21 cellular contexts compared by ENCODE assay signal in the genomic region with DNA sequence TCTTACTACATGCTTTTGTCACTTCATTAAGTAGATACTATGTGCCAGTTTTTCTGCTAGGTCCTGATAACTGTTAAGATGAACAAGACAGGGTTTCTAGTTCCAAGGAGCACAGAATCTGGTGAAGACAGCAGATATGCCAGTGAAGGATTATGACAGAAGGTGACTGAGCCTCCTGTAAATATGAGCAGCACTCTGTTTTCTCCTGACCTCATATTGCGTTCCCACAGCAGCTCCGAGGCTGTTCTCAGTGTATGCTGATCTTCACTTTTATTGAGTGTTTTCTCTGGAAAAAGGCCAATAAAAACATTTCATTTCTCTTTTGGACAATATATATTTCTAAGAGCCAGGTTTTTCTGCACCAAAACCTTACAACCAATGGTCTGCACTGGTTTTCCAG. TPM values are rescaled to one million over a fixed set of nuclear protein-coding genes. Genes with fewer than 3 reads are reported as not detected.
DNase-seq lines count a peak whose midpoint lies in the region; ATAC-seq and TF ChIP-seq lines count a peak whose summit lies in the region.
"Had no signal": no experiment of that assay in that cellular context is flagged by ENCODE, and none has a peak within 500 bp of the region (broad histone marks: within the 10 kb centered on the region; RNA-seq: fewer than 3 reads in every experiment).

No MANE protein-coding gene starts in this region.

- H3K14ac ChIP-seq in mesenchymal stem cell (ENCODE audit: low read length in 2 of 2): no peak overlapping the region

- H3K27me3 ChIP-seq in mesenchymal stem cell (ENCODE audit: control insufficient read depth in 1 of 2, insufficient read depth in 1 of 2, low read length in 2 of 2) (no peaks in the 10 kb centered on the region), thyroid gland (no peaks in the 10 kb centered on the region)
- H3K27me3 ChIP-seq: Peyer's patch had no signal

- no peak overlapping the region for H3K18ac ChIP-seq in mesenchymal stem cell (ENCODE audit: low read depth in 1 of 2, low read length in 2 of 2)

- no peak overlapping the region for H2BK120ac ChIP-seq in mesenchymal stem cell (ENCODE audit: low read depth, low read length)

- no peak overlapping the region for H2AFZ ChIP-seq in mesenchymal stem cell (ENCODE audit: low read depth, low read length)
- H2AFZ ChIP-seq: GM23248 had no signal

- no peak overlapping the region for H2AK5ac ChIP-seq in mesenchymal stem cell (ENCODE audit: low read length, severe bottlenecking)

- H3K4me1 ChIP-seq in mesenchymal stem cell (ENCODE audit: control insufficient read depth, insufficient read depth, low read depth, low read length): peaks cover 2% of the 10 kb centered on the region
- H3K4me1 ChIP-seq in thyroid gland: no peaks in the 10 kb centered on the region
- H3K4me1 ChIP-seq: A549, Peyer's patch had no signal

- H3K27ac ChIP-seq in mesenchymal stem cell (ENCODE audit: low read length, poor library complexity, severe bottlenecking) (no peak overlapping the region), thyroid gland (no peak overlapping the region)
- H3K27ac ChIP-seq: A549, GM23248, Peyer's patch had no signal

- TF ChIP-seq CTCF in thyroid gland (IDR thresholded peaks at IDR 0.05): no peak

- no peak overlapping the region for H3K27ac Mint-ChIP-seq in naive thymus-derived CD8-positive, alpha-beta T cell

- no peak overlapping the region for H3K4ac ChIP-seq in mesenchymal stem cell (ENCODE audit: low read depth in 1 of 2, low read length in 2 of 2)

- no peak overlapping the region for H3K23ac ChIP-seq in mesenchymal stem cell (ENCODE audit: low read length in 2 of 2)

- peaks cover 0 to 8% (median 0%) of the 10 kb centered on the region in 9 donors for H3K9me3 Mint-ChIP-seq in naive thymus-derived CD8-positive, alpha-beta T cell

- H2BK5ac ChIP-seq in mesenchymal stem cell (ENCODE audit: low read depth, low read length, poor library complexity, severe bottlenecking): no peak overlapping the region

- intact Hi-C loops in thyroid gland (cut with DNase I): no loop called here

- H3K9ac ChIP-seq in mesenchymal stem cell (ENCODE audit: low read length): no peak overlapping the region
- H3K9ac ChIP-seq: GM23248 had no signal

- no peak overlapping the region for H2BK12ac ChIP-seq in mesenchymal stem cell (ENCODE audit: low read length in 2 of 2)

- no peak overlapping the region for H2BK15ac ChIP-seq in mesenchymal stem cell (ENCODE audit: low read depth, poor library complexity, severe bottlenecking)

- peaks cover 0 to 2% (median 0%) of the 10 kb centered on the region in 3 donors for H3K36me3 Mint-ChIP-seq in naive thymus-derived CD8-positive, alpha-beta T cell

- H3K27me3 Mint-ChIP-seq in naive thymus-derived CD8-positive, alpha-beta T cell: peaks cover 2 to 16% (median 8%) of the 10 kb centered on the region in 5 donors

- H4K91ac ChIP-seq in mesenchymal stem cell (ENCODE audit: low read length): no peak overlapping the region

- peak overlapping the region; percentile 23 for H3K4me2 ChIP-seq in mesenchymal stem cell (ENCODE audit: low read length, poor library complexity, severe bottlenecking)
- H3K4me2 ChIP-seq: A549 had no signal

- no peak for TF ChIP-seq POLR2A in erythroblast (IDR thresholded peaks at IDR 0.05; ENCODE audit: low read length)
- no peak for TF ChIP-seq POLR2A in thyroid gland (IDR thresholded peaks at IDR 0.05)

- no peaks in the 10 kb centered on the region for H3K79me1 ChIP-seq in mesenchymal stem cell (replicated peaks; ENCODE audit: low read length, poor library complexity, severe bottlenecking)

- H4K8ac ChIP-seq in mesenchymal stem cell (ENCODE audit: low read length): no peak overlapping the region

- H3K4me3 Mint-ChIP-seq in naive thymus-derived CD8-positive, alpha-beta T cell: no peak overlapping the region

- ATAC-seq in naive thymus-derived CD8-positive, alpha-beta T cell: no peak
- ATAC-seq: A549, HCT116 had no signal

- H3K9me3 ChIP-seq in mesenchymal stem cell (ENCODE audit: control insufficient read depth, low read length): no peaks in the 10 kb centered on the region
- no peaks in the 10 kb centered on the region for H3K9me3 ChIP-seq in thyroid gland
- H3K9me3 ChIP-seq: A549, Peyer's patch had no signal

- no CpG with 5 or more reads among the region's 2 CpGs for WGBS in mesenchymal stem cell
- WGBS in thyroid gland, 2 donors: 45 to 56% methylated on average over 2 of the region's 2 CpGs

- H3K4me1 Mint-ChIP-seq in naive thymus-derived CD8-positive, alpha-beta T cell: no peaks in the 10 kb centered on the region

- POLR2A ChIA-PET in naive thymus-derived CD8-positive, alpha-beta T cell (lab: Charles Lee): no interaction called here

- H3K4me3 ChIP-seq in mesenchymal stem cell (ENCODE audit: insufficient read depth in 1 of 2, low read depth in 1 of 2, low read length in 2 of 2) (no peak overlapping the region), thyroid gland (replicated peaks in 1 of 3) (no peak overlapping the region)
- H3K4me3 ChIP-seq: A549, GM23248, Peyer's patch had no signal

- H3K36me3 ChIP-seq in mesenchymal stem cell (ENCODE audit: control insufficient read depth in 1 of 2, insufficient read depth in 2 of 2, low read depth in 1 of 2, low read length in 2 of 2): no peaks in the 10 kb centered on the region
- H3K36me3 ChIP-seq in thyroid gland: no peaks in the 10 kb centered on the region
- H3K36me3 ChIP-seq: Peyer's patch had no signal

- DNase-seq in EH (ENCODE audit: low read depth) (peak; percentile 14), RPMI7951 (ENCODE audit: low read depth) (peak; percentile 5), erythroblast (lab: John Stamatoyannopoulos, UW) (peak; percentile 26 to 76), mesenchymal stem cell (no peak), thyroid gland (no peak), NCI-H2171 (lab: John Stamatoyannopoulos, UW) (no peak)
- no peak for DNase-seq in naive thymus-derived CD8-positive, alpha-beta T cell
- DNase-seq: C1 segment of cervical spinal cord, GF-D8, GM23248, KBM-7, NCI-H1048, NCI-H1436 treated with DMSO at 0.1 percent for 48 hours, NCI-H2081, NCI-H2227 treated with DMSO at 0.1 percent for 48 hours, NCI-H524, Peyer's patch, Right ventricle myocardium superior had no signal

RNA-seq across cellular contexts. Expression of gene HEPHL1, which starts 45.9 kb away (rescaled TPM):
- 0.10 TPM in 1 of 2 replicates, not detected in the other for total RNA-seq in RPMI7951 (2014; rRNA removed; shearing (Covaris generic))
- polyA plus RNA-seq in mesenchymal stem cell (2013, experiment 1 of 2): not detected
- not detected for polyA plus RNA-seq in mesenchymal stem cell (2013, experiment 2 of 2)
- total RNA-seq in thyroid gland: under 1 TPM in 2 of 4 donors, not detected in 2; 0.21 to 0.24 TPM
- total RNA-seq in naive thymus-derived CD8-positive, alpha-beta T cell: not detected
- not detected for polyA plus RNA-seq in naive thymus-derived CD8-positive, alpha-beta T cell
- total RNA-seq: GM23248, MCF 10A, Peyer's patch, Right ventricle myocardium superior had no signal
- polyA plus RNA-seq: A549, GM23248 had no signal

Comparison
In these comparisons a context has a peak if more than half of its experiments do, and no peak if none do; other contexts are left out.
1. DNase-seq: peak in EH (single experiment), RPMI7951 (single experiment) and erythroblast (2 of 2); none in mesenchymal stem cell (single experiment), thyroid gland (0 of 2), naive thymus-derived CD8-positive, alpha-beta T cell (0 of 10) and NCI-H2171 (single experiment).